Comparison of ENCODE assay signal across 1 cellular context in the genomic region with DNA sequence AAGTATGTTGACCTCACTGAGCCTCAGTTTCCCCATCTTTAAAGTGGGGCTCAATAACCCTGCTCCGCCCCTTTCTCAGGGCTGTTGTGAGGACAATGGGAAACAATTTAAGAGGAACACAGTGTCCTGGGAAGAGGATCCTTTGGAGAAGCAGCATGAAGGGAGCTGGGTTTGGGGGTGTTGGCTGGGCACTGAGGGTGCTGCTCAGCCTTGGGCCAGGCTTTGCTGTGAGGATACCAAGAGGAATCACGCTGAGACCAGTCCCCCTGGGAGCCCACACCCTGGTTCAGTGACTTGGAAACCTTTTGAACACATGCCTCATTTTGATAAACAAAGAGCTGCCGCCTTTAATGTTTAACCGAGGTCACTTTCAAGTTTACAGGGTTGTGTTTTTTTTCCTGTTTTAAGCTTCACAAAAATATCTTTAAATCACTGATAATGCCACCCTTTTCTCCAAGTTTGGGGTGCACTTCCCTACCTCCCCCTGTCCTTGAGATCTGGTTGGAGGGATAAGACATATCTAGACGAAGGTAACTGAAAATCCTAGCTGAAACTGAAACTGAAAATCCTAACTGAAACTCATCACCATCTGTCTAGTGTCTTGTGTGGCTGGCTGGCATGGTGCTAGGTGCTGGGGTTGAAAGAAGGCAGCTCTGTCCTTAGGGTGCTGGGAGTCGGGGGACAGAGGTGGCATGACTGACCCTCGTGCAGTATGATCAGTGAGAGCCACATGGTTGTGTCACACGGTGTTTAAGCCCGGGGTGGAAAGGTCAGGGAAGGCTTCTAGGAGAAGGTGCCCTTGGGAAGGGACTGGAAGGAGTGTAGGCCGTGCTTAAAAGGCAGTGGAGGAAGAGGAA.
TF ChIP-seq lines count a peak whose summit lies in the region.

No MANE protein-coding gene starts in this region.

TF ChIP-seq in SK-N-SH treated with all-trans-retinoic acid at 6 μM for 48 hours, 23 proteins besides CTCF, POLR2A, EP300 and RAD21 (continued from another document):
- TF ChIP-seq, protein P1, sequence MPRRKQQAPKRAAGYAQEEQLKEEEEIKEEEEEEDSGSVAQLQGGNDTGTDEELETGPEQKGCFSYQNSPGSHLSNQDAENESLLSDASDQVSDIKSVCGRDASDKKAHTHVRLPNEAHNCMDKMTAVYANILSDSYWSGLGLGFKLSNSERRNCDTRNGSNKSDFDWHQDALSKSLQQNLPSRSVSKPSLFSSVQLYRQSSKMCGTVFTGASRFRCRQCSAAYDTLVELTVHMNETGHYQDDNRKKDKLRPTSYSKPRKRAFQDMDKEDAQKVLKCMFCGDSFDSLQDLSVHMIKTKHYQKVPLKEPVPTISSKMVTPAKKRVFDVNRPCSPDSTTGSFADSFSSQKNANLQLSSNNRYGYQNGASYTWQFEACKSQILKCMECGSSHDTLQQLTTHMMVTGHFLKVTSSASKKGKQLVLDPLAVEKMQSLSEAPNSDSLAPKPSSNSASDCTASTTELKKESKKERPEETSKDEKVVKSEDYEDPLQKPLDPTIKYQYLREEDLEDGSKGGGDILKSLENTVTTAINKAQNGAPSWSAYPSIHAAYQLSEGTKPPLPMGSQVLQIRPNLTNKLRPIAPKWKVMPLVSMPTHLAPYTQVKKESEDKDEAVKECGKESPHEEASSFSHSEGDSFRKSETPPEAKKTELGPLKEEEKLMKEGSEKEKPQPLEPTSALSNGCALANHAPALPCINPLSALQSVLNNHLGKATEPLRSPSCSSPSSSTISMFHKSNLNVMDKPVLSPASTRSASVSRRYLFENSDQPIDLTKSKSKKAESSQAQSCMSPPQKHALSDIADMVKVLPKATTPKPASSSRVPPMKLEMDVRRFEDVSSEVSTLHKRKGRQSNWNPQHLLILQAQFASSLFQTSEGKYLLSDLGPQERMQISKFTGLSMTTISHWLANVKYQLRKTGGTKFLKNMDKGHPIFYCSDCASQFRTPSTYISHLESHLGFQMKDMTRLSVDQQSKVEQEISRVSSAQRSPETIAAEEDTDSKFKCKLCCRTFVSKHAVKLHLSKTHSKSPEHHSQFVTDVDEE (CRISPR knock-in tag; IDR thresholded peaks at IDR 0.05): no peak
- TF ChIP-seq, protein P2, sequence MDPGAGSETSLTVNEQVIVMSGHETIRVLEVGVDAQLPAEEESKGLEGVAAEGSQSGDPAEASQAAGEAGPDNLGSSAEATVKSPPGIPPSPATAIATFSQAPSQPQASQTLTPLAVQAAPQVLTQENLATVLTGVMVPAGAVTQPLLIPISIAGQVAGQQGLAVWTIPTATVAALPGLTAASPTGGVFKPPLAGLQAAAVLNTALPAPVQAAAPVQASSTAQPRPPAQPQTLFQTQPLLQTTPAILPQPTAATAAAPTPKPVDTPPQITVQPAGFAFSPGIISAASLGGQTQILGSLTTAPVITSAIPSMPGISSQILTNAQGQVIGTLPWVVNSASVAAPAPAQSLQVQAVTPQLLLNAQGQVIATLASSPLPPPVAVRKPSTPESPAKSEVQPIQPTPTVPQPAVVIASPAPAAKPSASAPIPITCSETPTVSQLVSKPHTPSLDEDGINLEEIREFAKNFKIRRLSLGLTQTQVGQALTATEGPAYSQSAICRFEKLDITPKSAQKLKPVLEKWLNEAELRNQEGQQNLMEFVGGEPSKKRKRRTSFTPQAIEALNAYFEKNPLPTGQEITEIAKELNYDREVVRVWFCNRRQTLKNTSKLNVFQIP (CRISPR knock-in tag; IDR thresholded peaks at IDR 0.05; ENCODE audit: borderline replicate concordance, low read depth): no peak
- TF ChIP-seq ISL1 (CRISPR knock-in tag; IDR thresholded peaks at IDR 0.05) (no peak), ZNF70 (CRISPR knock-in tag; IDR thresholded peaks at IDR 0.05) (no peak)
